Comparison of ENCODE assay signal across 1 cellular context in the genomic region with DNA sequence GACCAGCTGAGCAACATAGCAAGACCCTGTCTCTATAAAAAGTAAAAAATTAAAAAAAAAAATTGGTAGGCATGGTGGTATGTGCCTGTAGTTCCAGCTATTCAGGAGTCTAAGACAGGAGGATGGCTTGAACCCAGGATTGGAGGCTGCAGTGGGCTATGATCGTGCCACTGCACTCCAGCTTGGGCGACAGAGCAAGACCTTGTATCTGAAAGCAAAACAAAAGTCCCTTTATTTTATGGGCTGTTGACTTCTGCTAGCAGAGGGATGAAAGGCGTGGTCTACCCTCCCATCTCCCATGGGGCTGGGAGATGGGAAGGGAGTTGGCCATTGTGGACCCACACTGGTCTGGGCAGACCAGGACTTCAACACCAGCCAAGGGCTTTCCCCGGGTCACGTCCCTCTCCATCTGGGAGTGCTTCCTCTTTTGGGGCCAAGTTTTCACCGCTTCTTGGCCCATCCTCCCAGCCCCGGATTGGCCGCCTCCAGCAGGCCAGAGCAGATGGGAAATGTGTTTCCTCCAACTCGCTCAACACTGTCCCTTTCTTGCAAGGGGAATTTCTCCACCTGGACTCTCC.
TF ChIP-seq lines count a peak whose summit lies in the region.

No MANE protein-coding gene starts in this region.

TF ChIP-seq in GM12878, 131 proteins besides CTCF, POLR2A, EP300 and RAD21 (continues in another document):
- TF ChIP-seq BHLHE40 (IDR thresholded peaks at IDR 0.05; ENCODE audit: borderline replicate concordance in 1 of 2, low read depth in 2 of 2, low read length in 1 of 2) (peak; percentile 62 to 65; a peak in 3 of 4 replicates), MEF2B (IDR thresholded peaks at IDR 0.05; ENCODE audit: partially characterized antibody, poor library complexity, severe bottlenecking) (peak; percentile 60), RBBP5 (conservative IDR thresholded peaks at IDR 0.05) (no peak), CEBPB (IDR thresholded peaks at IDR 0.05; ENCODE audit: borderline replicate concordance in 1 of 2, low read depth in 2 of 2, low read length in 2 of 2) (no peak), IKZF2 (IDR thresholded peaks at IDR 0.05) (peak; percentile 97 to 98), BACH1 (IDR thresholded peaks at IDR 0.05; ENCODE audit: borderline replicate concordance) (peak; percentile 41; the same call in 1 of the 2 replicates), NFYA (IDR thresholded peaks at IDR 0.05; ENCODE audit: borderline replicate concordance, low read depth, low read length) (no peak), FOS (IDR thresholded peaks at IDR 0.05; ENCODE audit: borderline replicate concordance, extremely low read depth, insufficient read length) (no peak), ZZZ3 (IDR thresholded peaks at IDR 0.05; ENCODE audit: control insufficient read depth, insufficient read length, low read depth) (no peak), ZSCAN29 (IDR thresholded peaks at IDR 0.05) (0 out of 2 replicates have a peak, but pooled peaks have one; percentile 26), NR2F1 (conservative IDR thresholded peaks at IDR 0.05) (peak; percentile 54), EED (IDR thresholded peaks at IDR 0.05; ENCODE audit: low read depth) (peak; percentile 96), YY1 (IDR thresholded peaks at IDR 0.05; ENCODE audit: low read depth, low read length) (peak; percentile 41; the same call in 1 of the 2 replicates), MYC (IDR thresholded peaks at IDR 0.05; ENCODE audit: insufficient read depth, insufficient read length, insufficient replicate concordance, low read length, severe bottlenecking) (no peak), NR2C1 (IDR thresholded peaks at IDR 0.05) (0 out of 2 replicates have a peak, but pooled peaks have one; percentile 34), ZNF207 (IDR thresholded peaks at IDR 0.05; ENCODE audit: borderline replicate concordance) (0 out of 2 replicates have a peak, but pooled peaks have one; percentile 12), STAT3 (IDR thresholded peaks at IDR 0.05; ENCODE audit: low read depth, low read length) (no peak), JUND (IDR thresholded peaks at IDR 0.05; ENCODE audit: low read depth, low read length) (no peak), SPI1 (IDR thresholded peaks at IDR 0.05; ENCODE audit: borderline replicate concordance, insufficient read depth, low read depth, low read length) (peak; percentile 81), TAF1 (IDR thresholded peaks at IDR 0.05; ENCODE audit: borderline replicate concordance, low read depth, low read length) (peak; percentile 30; the same call in 1 of the 2 replicates), IKZF1 (conservative IDR thresholded peaks at IDR 0.05) (peak; percentile 99), PAX5 (IDR thresholded peaks at IDR 0.05; ENCODE audit: borderline replicate concordance, low read depth, low read length) (no peak; the same call in 1 of the 2 replicates), YBX1 (IDR thresholded peaks at IDR 0.05) (peak; percentile 64; the same call in 1 of the 2 replicates), LARP7 (IDR thresholded peaks at IDR 0.05) (peak; percentile 58; the same call in 1 of the 2 replicates), HCFC1 (IDR thresholded peaks at IDR 0.05; ENCODE audit: low read length) (peak; percentile 30; the same call in 1 of the 2 replicates), CHD2 (IDR thresholded peaks at IDR 0.05; ENCODE audit: borderline replicate concordance, low read depth, low read length) (no peak), SREBF1 (IDR thresholded peaks at IDR 0.05; ENCODE audit: low read length) (no peak), BRCA1 (IDR thresholded peaks at IDR 0.05; ENCODE audit: low read depth, low read length) (no peak), POLR2AphosphoS2 (IDR thresholded peaks at IDR 0.05; ENCODE audit: low read depth, low read length) (no peak), ZNF217 (IDR thresholded peaks at IDR 0.05) (peak; percentile 79; the same call in 1 of the 2 replicates), POLR2AphosphoS5 (IDR thresholded peaks at IDR 0.05; ENCODE audit: low read length) (0 out of 2 replicates have a peak, but pooled peaks have one; percentile 32), DPF2 (IDR thresholded peaks at IDR 0.05) (peak; percentile 91), SIX5 (IDR thresholded peaks at IDR 0.05; ENCODE audit: low read depth, low read length, severe bottlenecking) (no peak), TCF12 (IDR thresholded peaks at IDR 0.05; ENCODE audit: low read depth, low read length) (peak; percentile 63), TBL1XR1 (IDR thresholded peaks at IDR 0.05; ENCODE audit: low read depth, low read length) (no peak; the same call in 1 of the 2 replicates), SP1 (IDR thresholded peaks at IDR 0.05; ENCODE audit: low read depth, low read length) (peak; percentile 49), CBFB (IDR thresholded peaks at IDR 0.05; ENCODE audit: low read depth) (0 out of 2 replicates have a peak, but pooled peaks have one; percentile 5), SREBF2 (IDR thresholded peaks at IDR 0.05; ENCODE audit: low read length) (no peak), GATAD2B (conservative IDR thresholded peaks at IDR 0.05; ENCODE audit: low read depth) (peak; percentile 90; the same call in 1 of the 2 replicates)
- TF ChIP-seq, protein P1, sequence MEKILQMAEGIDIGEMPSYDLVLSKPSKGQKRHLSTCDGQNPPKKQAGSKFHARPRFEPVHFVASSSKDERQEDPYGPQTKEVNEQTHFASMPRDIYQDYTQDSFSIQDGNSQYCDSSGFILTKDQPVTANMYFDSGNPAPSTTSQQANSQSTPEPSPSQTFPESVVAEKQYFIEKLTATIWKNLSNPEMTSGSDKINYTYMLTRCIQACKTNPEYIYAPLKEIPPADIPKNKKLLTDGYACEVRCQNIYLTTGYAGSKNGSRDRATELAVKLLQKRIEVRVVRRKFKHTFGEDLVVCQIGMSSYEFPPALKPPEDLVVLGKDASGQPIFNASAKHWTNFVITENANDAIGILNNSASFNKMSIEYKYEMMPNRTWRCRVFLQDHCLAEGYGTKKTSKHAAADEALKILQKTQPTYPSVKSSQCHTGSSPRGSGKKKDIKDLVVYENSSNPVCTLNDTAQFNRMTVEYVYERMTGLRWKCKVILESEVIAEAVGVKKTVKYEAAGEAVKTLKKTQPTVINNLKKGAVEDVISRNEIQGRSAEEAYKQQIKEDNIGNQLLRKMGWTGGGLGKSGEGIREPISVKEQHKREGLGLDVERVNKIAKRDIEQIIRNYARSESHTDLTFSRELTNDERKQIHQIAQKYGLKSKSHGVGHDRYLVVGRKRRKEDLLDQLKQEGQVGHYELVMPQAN (conservative IDR thresholded peaks at IDR 0.05): peak; percentile 68
- TF ChIP-seq, protein P2, sequence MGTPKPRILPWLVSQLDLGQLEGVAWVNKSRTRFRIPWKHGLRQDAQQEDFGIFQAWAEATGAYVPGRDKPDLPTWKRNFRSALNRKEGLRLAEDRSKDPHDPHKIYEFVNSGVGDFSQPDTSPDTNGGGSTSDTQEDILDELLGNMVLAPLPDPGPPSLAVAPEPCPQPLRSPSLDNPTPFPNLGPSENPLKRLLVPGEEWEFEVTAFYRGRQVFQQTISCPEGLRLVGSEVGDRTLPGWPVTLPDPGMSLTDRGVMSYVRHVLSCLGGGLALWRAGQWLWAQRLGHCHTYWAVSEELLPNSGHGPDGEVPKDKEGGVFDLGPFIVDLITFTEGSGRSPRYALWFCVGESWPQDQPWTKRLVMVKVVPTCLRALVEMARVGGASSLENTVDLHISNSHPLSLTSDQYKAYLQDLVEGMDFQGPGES (IDR thresholded peaks at IDR 0.05): no peak
- TF ChIP-seq, protein P3, sequence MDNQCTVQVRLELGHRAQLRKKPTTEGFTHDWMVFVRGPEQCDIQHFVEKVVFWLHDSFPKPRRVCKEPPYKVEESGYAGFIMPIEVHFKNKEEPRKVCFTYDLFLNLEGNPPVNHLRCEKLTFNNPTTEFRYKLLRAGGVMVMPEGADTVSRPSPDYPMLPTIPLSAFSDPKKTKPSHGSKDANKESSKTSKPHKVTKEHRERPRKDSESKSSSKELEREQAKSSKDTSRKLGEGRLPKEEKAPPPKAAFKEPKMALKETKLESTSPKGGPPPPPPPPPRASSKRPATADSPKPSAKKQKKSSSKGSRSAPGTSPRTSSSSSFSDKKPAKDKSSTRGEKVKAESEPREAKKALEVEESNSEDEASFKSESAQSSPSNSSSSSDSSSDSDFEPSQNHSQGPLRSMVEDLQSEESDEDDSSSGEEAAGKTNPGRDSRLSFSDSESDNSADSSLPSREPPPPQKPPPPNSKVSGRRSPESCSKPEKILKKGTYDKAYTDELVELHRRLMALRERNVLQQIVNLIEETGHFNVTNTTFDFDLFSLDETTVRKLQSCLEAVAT (IDR thresholded peaks at IDR 0.05): peak; percentile 88
- TF ChIP-seq, protein P4, sequence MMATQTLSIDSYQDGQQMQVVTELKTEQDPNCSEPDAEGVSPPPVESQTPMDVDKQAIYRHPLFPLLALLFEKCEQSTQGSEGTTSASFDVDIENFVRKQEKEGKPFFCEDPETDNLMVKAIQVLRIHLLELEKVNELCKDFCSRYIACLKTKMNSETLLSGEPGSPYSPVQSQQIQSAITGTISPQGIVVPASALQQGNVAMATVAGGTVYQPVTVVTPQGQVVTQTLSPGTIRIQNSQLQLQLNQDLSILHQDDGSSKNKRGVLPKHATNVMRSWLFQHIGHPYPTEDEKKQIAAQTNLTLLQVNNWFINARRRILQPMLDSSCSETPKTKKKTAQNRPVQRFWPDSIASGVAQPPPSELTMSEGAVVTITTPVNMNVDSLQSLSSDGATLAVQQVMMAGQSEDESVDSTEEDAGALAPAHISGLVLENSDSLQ (IDR thresholded peaks at IDR 0.05): peak; percentile 45; the same call in 1 of the 2 replicates
- TF ChIP-seq, protein P5, sequence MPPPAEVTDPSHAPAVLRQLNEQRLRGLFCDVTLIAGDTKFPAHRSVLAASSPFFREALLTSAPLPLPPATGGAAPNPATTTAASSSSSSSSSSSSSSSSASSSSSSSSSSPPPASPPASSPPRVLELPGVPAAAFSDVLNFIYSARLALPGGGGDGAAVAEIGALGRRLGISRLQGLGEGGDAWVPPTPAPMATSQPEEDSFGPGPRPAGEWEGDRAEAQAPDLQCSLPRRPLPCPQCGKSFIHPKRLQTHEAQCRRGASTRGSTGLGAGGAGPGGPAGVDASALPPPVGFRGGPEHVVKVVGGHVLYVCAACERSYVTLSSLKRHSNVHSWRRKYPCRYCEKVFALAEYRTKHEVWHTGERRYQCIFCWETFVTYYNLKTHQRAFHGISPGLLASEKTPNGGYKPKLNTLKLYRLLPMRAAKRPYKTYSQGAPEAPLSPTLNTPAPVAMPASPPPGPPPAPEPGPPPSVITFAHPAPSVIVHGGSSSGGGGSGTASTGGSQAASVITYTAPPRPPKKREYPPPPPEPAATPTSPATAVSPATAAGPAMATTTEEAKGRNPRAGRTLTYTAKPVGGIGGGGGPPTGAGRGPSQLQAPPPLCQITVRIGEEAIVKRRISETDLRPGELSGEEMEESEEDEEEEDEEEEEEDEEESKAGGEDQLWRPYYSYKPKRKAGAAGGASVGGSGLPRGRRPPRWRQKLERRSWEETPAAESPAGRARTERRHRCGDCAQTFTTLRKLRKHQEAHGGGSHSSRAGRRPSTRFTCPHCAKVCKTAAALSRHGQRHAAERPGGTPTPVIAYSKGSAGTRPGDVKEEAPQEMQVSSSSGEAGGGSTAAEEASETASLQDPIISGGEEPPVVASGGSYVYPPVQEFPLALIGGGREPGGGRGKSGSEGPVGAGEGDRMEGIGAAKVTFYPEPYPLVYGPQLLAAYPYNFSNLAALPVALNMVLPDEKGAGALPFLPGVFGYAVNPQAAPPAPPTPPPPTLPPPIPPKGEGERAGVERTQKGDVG (CRISPR knock-in tag; IDR thresholded peaks at IDR 0.05): no peak
- TF ChIP-seq, protein P6, sequence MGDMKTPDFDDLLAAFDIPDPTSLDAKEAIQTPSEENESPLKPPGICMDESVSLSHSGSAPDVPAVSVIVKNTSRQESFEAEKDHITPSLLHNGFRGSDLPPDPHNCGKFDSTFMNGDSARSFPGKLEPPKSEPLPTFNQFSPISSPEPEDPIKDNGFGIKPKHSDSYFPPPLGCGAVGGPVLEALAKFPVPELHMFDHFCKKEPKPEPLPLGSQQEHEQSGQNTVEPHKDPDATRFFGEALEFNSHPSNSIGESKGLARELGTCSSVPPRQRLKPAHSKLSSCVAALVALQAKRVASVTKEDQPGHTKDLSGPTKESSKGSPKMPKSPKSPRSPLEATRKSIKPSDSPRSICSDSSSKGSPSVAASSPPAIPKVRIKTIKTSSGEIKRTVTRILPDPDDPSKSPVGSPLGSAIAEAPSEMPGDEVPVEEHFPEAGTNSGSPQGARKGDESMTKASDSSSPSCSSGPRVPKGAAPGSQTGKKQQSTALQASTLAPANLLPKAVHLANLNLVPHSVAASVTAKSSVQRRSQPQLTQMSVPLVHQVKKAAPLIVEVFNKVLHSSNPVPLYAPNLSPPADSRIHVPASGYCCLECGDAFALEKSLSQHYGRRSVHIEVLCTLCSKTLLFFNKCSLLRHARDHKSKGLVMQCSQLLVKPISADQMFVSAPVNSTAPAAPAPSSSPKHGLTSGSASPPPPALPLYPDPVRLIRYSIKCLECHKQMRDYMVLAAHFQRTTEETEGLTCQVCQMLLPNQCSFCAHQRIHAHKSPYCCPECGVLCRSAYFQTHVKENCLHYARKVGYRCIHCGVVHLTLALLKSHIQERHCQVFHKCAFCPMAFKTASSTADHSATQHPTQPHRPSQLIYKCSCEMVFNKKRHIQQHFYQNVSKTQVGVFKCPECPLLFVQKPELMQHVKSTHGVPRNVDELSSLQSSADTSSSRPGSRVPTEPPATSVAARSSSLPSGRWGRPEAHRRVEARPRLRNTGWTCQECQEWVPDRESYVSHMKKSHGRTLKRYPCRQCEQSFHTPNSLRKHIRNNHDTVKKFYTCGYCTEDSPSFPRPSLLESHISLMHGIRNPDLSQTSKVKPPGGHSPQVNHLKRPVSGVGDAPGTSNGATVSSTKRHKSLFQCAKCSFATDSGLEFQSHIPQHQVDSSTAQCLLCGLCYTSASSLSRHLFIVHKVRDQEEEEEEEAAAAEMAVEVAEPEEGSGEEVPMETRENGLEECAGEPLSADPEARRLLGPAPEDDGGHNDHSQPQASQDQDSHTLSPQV (IDR thresholded peaks at IDR 0.05): no peak
- TF ChIP-seq, protein P7, sequence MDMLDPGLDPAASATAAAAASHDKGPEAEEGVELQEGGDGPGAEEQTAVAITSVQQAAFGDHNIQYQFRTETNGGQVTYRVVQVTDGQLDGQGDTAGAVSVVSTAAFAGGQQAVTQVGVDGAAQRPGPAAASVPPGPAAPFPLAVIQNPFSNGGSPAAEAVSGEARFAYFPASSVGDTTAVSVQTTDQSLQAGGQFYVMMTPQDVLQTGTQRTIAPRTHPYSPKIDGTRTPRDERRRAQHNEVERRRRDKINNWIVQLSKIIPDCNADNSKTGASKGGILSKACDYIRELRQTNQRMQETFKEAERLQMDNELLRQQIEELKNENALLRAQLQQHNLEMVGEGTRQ (IDR thresholded peaks at IDR 0.05; ENCODE audit: borderline replicate concordance, low read depth, low read length): no peak
